In the genomic region with DNA sequence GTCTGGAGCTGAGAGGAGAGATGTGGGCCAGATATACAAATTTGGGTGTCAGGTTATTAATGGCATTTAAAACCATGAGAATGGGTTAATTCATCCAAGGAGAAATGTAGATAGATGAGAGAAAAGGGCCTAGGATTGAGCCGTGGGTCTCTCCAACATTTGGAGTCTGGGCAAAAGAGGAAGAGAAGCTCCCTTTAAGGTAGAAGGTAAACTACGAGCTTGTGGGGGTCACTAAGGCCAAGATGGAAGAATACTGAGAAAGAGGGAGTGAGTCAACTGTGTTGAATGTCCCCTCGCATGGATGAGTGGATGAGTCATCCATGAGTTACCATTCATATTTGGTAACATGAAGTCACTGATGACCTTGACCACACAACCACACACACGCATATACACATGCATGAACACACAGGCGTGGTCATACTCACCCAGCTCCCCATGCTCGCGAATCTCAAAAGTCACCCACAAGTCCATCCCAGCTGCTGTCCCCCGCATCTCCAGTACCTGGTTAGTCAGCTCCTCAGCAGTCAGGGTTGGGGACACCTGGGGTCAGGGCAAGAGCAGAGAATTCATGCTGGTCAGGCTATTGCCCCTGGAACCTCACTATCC, we compare ENCODE assay signal across 1 cellular context.
TF ChIP-seq lines count a peak whose summit lies in the region.

No MANE protein-coding gene starts in this region.

TF ChIP-seq in K562, 482 proteins besides CTCF, POLR2A, EP300 and RAD21 (continued from another document and continues in another):
- no peak for TF ChIP-seq EZH2 (IDR thresholded peaks at IDR 0.05; ENCODE audit: borderline replicate concordance, low read depth, low read length)
- TF ChIP-seq PTTG1 (tag; IDR thresholded peaks at IDR 0.05; ENCODE audit: low read depth): no peak
- TF ChIP-seq, protein P1, sequence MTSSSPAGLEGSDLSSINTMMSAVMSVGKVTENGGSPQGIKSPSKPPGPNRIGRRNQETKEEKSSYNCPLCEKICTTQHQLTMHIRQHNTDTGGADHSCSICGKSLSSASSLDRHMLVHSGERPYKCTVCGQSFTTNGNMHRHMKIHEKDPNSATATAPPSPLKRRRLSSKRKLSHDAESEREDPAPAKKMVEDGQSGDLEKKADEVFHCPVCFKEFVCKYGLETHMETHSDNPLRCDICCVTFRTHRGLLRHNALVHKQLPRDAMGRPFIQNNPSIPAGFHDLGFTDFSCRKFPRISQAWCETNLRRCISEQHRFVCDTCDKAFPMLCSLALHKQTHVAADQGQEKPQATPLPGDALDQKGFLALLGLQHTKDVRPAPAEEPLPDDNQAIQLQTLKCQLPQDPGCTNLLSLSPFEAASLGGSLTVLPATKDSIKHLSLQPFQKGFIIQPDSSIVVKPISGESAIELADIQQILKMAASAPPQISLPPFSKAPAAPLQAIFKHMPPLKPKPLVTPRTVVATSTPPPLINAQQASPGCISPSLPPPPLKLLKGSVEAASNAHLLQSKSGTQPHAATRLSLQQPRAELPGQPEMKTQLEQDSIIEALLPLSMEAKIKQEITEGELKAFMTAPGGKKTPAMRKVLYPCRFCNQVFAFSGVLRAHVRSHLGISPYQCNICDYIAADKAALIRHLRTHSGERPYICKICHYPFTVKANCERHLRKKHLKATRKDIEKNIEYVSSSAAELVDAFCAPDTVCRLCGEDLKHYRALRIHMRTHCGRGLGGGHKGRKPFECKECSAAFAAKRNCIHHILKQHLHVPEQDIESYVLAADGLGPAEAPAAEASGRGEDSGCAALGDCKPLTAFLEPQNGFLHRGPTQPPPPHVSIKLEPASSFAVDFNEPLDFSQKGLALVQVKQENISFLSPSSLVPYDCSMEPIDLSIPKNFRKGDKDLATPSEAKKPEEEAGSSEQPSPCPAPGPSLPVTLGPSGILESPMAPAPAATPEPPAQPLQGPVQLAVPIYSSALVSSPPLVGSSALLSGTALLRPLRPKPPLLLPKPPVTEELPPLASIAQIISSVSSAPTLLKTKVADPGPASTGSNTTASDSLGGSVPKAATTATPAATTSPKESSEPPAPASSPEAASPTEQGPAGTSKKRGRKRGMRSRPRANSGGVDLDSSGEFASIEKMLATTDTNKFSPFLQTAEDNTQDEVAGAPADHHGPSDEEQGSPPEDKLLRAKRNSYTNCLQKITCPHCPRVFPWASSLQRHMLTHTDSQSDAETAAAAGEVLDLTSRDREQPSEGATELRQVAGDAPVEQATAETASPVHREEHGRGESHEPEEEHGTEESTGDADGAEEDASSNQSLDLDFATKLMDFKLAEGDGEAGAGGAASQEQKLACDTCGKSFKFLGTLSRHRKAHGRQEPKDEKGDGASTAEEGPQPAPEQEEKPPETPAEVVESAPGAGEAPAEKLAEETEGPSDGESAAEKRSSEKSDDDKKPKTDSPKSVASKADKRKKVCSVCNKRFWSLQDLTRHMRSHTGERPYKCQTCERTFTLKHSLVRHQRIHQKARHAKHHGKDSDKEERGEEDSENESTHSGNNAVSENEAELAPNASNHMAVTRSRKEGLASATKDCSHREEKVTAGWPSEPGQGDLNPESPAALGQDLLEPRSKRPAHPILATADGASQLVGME (CRISPR knock-in tag; IDR thresholded peaks at IDR 0.05): no peak
- TF ChIP-seq NR1H2 (CRISPR knock-in tag; IDR thresholded peaks at IDR 0.05): no peak
- no peak for TF ChIP-seq RCOR1 (IDR thresholded peaks at IDR 0.05; ENCODE audit: borderline replicate concordance in 1 of 2, low read depth in 2 of 2, low read length in 2 of 2)
- no peak for TF ChIP-seq BACH1 (tag; IDR thresholded peaks at IDR 0.05)
- TF ChIP-seq CBX5 (IDR thresholded peaks at IDR 0.05; ENCODE audit: borderline replicate concordance, low read depth): no peak
- no peak for TF ChIP-seq ZNF79 (CRISPR knock-in tag; IDR thresholded peaks at IDR 0.05; ENCODE audit: low read depth)
- TF ChIP-seq DPF2 (IDR thresholded peaks at IDR 0.05): peak; percentile 69
- no peak for TF ChIP-seq HNRNPUL1 (IDR thresholded peaks at IDR 0.05; ENCODE audit: low read length)
- no peak for TF ChIP-seq PTBP1 (IDR thresholded peaks at IDR 0.05; ENCODE audit: low read depth, low read length)
- TF ChIP-seq FOSL1 (tag; conservative IDR thresholded peaks at IDR 0.05): peak; percentile 99
- TF ChIP-seq GATAD2A (IDR thresholded peaks at IDR 0.05): no peak
- TF ChIP-seq, protein P2, sequence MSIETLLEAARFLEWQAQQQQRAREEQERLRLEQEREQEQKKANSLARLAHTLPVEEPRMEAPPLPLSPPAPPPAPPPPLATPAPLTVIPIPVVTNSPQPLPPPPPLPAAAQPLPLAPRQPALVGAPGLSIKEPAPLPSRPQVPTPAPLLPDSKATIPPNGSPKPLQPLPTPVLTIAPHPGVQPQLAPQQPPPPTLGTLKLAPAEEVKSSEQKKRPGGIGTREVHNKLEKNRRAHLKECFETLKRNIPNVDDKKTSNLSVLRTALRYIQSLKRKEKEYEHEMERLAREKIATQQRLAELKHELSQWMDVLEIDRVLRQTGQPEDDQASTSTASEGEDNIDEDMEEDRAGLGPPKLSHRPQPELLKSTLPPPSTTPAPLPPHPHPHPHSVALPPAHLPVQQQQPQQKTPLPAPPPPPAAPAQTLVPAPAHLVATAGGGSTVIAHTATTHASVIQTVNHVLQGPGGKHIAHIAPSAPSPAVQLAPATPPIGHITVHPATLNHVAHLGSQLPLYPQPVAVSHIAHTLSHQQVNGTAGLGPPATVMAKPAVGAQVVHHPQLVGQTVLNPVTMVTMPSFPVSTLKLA (conservative IDR thresholded peaks at IDR 0.05): 0 out of 4 replicates have a peak, but pooled peaks of 1 of the 2 experiments have one; percentile 22
- peak; percentile 58 for TF ChIP-seq CREM (IDR thresholded peaks at IDR 0.05; ENCODE audit: low read depth)
- TF ChIP-seq, protein P3, sequence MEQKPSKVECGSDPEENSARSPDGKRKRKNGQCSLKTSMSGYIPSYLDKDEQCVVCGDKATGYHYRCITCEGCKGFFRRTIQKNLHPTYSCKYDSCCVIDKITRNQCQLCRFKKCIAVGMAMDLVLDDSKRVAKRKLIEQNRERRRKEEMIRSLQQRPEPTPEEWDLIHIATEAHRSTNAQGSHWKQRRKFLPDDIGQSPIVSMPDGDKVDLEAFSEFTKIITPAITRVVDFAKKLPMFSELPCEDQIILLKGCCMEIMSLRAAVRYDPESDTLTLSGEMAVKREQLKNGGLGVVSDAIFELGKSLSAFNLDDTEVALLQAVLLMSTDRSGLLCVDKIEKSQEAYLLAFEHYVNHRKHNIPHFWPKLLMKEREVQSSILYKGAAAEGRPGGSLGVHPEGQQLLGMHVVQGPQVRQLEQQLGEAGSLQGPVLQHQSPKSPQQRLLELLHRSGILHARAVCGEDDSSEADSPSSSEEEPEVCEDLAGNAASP (IDR thresholded peaks at IDR 0.05): no peak
- no peak for TF ChIP-seq RBM17 (IDR thresholded peaks at IDR 0.05; ENCODE audit: borderline replicate concordance, low read depth, low read length)
- TF ChIP-seq, protein P4, sequence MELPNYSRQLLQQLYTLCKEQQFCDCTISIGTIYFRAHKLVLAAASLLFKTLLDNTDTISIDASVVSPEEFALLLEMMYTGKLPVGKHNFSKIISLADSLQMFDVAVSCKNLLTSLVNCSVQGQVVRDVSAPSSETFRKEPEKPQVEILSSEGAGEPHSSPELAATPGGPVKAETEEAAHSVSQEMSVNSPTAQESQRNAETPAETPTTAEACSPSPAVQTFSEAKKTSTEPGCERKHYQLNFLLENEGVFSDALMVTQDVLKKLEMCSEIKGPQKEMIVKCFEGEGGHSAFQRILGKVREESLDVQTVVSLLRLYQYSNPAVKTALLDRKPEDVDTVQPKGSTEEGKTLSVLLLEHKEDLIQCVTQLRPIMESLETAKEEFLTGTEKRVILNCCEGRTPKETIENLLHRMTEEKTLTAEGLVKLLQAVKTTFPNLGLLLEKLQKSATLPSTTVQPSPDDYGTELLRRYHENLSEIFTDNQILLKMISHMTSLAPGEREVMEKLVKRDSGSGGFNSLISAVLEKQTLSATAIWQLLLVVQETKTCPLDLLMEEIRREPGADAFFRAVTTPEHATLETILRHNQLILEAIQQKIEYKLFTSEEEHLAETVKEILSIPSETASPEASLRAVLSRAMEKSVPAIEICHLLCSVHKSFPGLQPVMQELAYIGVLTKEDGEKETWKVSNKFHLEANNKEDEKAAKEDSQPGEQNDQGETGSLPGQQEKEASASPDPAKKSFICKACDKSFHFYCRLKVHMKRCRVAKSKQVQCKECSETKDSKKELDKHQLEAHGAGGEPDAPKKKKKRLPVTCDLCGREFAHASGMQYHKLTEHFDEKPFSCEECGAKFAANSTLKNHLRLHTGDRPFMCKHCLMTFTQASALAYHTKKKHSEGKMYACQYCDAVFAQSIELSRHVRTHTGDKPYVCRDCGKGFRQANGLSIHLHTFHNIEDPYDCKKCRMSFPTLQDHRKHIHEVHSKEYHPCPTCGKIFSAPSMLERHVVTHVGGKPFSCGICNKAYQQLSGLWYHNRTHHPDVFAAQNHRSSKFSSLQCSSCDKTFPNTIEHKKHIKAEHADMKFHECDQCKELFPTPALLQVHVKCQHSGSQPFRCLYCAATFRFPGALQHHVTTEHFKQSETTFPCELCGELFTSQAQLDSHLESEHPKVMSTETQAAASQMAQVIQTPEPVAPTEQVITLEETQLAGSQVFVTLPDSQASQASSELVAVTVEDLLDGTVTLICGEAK (IDR thresholded peaks at IDR 0.05): no peak
- TF ChIP-seq, protein P4 (CRISPR knock-in tag; IDR thresholded peaks at IDR 0.05): no peak
- peak in 1 of 3 experiments; percentile 5 for TF ChIP-seq YY1 (IDR thresholded peaks at IDR 0.05; ENCODE audit: borderline replicate concordance in 1 of 3, control insufficient read depth in 1 of 3, extremely low read depth in 1 of 3, insufficient read depth in 3 of 3, insufficient read length in 1 of 3, insufficient replicate concordance in 2 of 3, low read depth in 1 of 3, low read length in 2 of 3)
- no peak for TF ChIP-seq NR3C1 (CRISPR knock-in tag; IDR thresholded peaks at IDR 0.05)
- no peak for TF ChIP-seq HIVEP1 (CRISPR knock-in tag; IDR thresholded peaks at IDR 0.05)
- no peak for TF ChIP-seq TEAD4 (IDR thresholded peaks at IDR 0.05; ENCODE audit: low read length)
- no peak for TF ChIP-seq TEAD4 (CRISPR knock-in tag; IDR thresholded peaks at IDR 0.05; ENCODE audit: borderline replicate concordance)
- TF ChIP-seq ZNF12 (CRISPR knock-in tag; IDR thresholded peaks at IDR 0.05): no peak
- no peak for TF ChIP-seq ZNF311 (CRISPR knock-in tag; IDR thresholded peaks at IDR 0.05)
- peak; percentile 99 for TF ChIP-seq JUN (IDR thresholded peaks at IDR 0.05; ENCODE audit: borderline replicate concordance, low read depth, low read length)
- TF ChIP-seq JUN (CRISPR knock-in tag; IDR thresholded peaks at IDR 0.05; ENCODE audit: borderline replicate concordance): peak; percentile 88; the same call in 1 of the 2 replicates
- no peak for TF ChIP-seq BMI1 (IDR thresholded peaks at IDR 0.05; ENCODE audit: low read length)
- TF ChIP-seq LCOR (CRISPR knock-in tag; IDR thresholded peaks at IDR 0.05): 0 out of 2 replicates have a peak, but pooled peaks have one; percentile 32
- TF ChIP-seq, protein P5, sequence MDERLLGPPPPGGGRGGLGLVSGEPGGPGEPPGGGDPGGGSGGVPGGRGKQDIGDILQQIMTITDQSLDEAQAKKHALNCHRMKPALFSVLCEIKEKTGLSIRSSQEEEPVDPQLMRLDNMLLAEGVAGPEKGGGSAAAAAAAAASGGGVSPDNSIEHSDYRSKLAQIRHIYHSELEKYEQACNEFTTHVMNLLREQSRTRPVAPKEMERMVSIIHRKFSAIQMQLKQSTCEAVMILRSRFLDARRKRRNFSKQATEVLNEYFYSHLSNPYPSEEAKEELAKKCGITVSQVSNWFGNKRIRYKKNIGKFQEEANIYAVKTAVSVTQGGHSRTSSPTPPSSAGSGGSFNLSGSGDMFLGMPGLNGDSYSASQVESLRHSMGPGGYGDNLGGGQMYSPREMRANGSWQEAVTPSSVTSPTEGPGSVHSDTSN (CRISPR knock-in tag; IDR thresholded peaks at IDR 0.05; ENCODE audit: low read depth): no peak
- TF ChIP-seq, protein P5 (tag; conservative IDR thresholded peaks at IDR 0.05; ENCODE audit: low read depth): no peak
- TF ChIP-seq IRF2 (CRISPR knock-in tag; IDR thresholded peaks at IDR 0.05): no peak
- TF ChIP-seq FOXJ2 (tag; IDR thresholded peaks at IDR 0.05): no peak
- peak; percentile 75 for TF ChIP-seq ESRRA (IDR thresholded peaks at IDR 0.05; ENCODE audit: borderline replicate concordance, low read depth)
- TF ChIP-seq MBD2 (IDR thresholded peaks at IDR 0.05; ENCODE audit: borderline replicate concordance, low read depth): no peak
- no peak for TF ChIP-seq CCAR2 (IDR thresholded peaks at IDR 0.05; ENCODE audit: low read depth, low read length)
- no peak for TF ChIP-seq CBFA2T3 (IDR thresholded peaks at IDR 0.05)
- TF ChIP-seq, protein P6, sequence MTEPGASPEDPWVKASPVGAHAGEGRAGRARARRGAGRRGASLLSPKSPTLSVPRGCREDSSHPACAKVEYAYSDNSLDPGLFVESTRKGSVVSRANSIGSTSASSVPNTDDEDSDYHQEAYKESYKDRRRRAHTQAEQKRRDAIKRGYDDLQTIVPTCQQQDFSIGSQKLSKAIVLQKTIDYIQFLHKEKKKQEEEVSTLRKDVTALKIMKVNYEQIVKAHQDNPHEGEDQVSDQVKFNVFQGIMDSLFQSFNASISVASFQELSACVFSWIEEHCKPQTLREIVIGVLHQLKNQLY (CRISPR knock-in tag; conservative IDR thresholded peaks at IDR 0.05): no peak
- TF ChIP-seq ZNF124 (CRISPR knock-in tag; IDR thresholded peaks at IDR 0.05): no peak
